3 cellular contexts compared by ENCODE assay signal in genomic region chr4:185559251-185559912, GRCh38. TPM values are rescaled to one million over a fixed set of nuclear protein-coding genes. Genes with fewer than 3 reads are reported as not detected.
"Had no signal": no experiment of that assay in that cellular context is flagged by ENCODE, and none has a peak within 500 bp of the region (broad histone marks: within the 10 kb centered on the region; RNA-seq: fewer than 3 reads in every experiment).

No MANE protein-coding gene starts in this region.

RNA-seq across cellular contexts. Expression of gene PDLIM3, which starts 24.1 kb away (rescaled TPM):
- total RNA-seq: activated CD4-positive, alpha-beta memory T cell treated with anti-CD3 and anti-CD28 coated beads, Interleukin-2, amount 10 ng/mL, durations not matched to agents 7 days and 5 days; activated CD4-positive, alpha-beta T cell treated with anti-CD3 and anti-CD28 coated beads for 36 hours; activated naive CD8-positive, alpha-beta T cell treated with anti-CD3 and anti-CD28 coated beads for 36 hours had no signal
